In the genomic region with DNA sequence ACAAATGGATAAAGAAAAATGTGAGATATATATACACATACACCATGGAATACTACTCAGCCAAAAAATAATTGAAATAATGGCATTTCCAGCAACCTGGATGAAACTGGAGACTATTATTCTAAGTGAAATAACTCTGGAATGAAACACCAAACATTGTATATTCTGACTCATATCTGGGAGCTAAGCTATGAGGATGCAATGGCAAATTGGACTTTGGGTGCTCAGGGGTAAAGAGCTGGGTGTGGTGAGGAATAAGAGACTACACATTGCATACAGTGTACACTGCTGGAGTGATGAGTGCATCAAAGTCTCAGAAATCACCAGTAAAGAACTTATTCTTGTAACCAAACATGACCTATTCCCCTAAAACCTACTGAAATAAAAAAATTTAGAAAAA, we compare ENCODE assay signal across 17 cellular contexts.
DNase-seq lines count a peak whose midpoint lies in the region; ATAC-seq, FAIRE-seq and TF ChIP-seq lines count a peak whose summit lies in the region.
"Had no signal": no experiment of that assay in that cellular context is flagged by ENCODE, and none has a peak within 500 bp of the region (broad histone marks: within the 10 kb centered on the region; RNA-seq: fewer than 3 reads in every experiment).

No MANE protein-coding gene starts in this region.

- H3K4me1 ChIP-seq in RWPE2 (ENCODE audit: insufficient read depth, poor library complexity, severe bottlenecking) (no peaks in the 10 kb centered on the region), fibroblast of lung (ENCODE audit: control insufficient read depth, extremely low read depth, insufficient read depth, low read length) (no peaks in the 10 kb centered on the region)

- H3K4me2 ChIP-seq in fibroblast of lung (ENCODE audit: extremely low read depth, insufficient read depth, low read length): no peak overlapping the region

- ATAC-seq in RWPE2 (ENCODE audit: low read depth): peak; percentile 66
- no peak for ATAC-seq in GM21737 (IDR thresholded peaks at IDR 0.05; ENCODE audit: unreplicated experiment)
- no peak for ATAC-seq in left cardiac atrium
- ATAC-seq: GM12878 had no signal

- H3K4me3 ChIP-seq in RWPE2 (ENCODE audit: severe bottlenecking): no peak overlapping the region
- no peak overlapping the region for H3K4me3 ChIP-seq in fibroblast of lung (replicated peaks in 1 of 4; ENCODE audit: control extremely low read depth in 1 of 4, insufficient read depth in 1 of 4, low read depth in 3 of 4, low read length in 4 of 4)
- H3K4me3 ChIP-seq: GM12878 had no signal

- no peak for FAIRE-seq in frontal cortex (lab: Jason Lieb, UNC)
- FAIRE-seq: A204.1, GM12878, GM18507 had no signal

- no peak overlapping the region for H2AFZ ChIP-seq in fibroblast of lung (ENCODE audit: low read length)

- no peak for TF ChIP-seq CTCF in RWPE2 (IDR thresholded peaks at IDR 0.05; ENCODE audit: poor library complexity, severe bottlenecking)
- TF ChIP-seq CTCF in fibroblast of lung (conservative IDR thresholded peaks at IDR 0.05 in 1 of 2, IDR thresholded peaks at IDR 0.05 in 1 of 2; ENCODE audit: low read depth in 1 of 2, low read length in 2 of 2): no peak

- no peak overlapping the region for H3K9ac ChIP-seq in fibroblast of lung (ENCODE audit: insufficient read depth, low read length)

- H3K27me3 ChIP-seq in RWPE2 (ENCODE audit: insufficient read depth, poor library complexity, severe bottlenecking): no peaks in the 10 kb centered on the region
- H3K27me3 ChIP-seq in fibroblast of lung (ENCODE audit: control insufficient read depth, insufficient read depth, low read length): no peaks in the 10 kb centered on the region

- intact Hi-C loops in left cardiac atrium (cut with DNase I): no loop called here

- H3K79me2 ChIP-seq in fibroblast of lung (ENCODE audit: control insufficient read depth, insufficient read depth, low read length): no peaks in the 10 kb centered on the region

- H3K27ac ChIP-seq in RWPE2 (ENCODE audit: poor library complexity, severe bottlenecking) (no peak overlapping the region), fibroblast of lung (ENCODE audit: insufficient read depth, low read length) (no peak overlapping the region)

- H3K9me3 ChIP-seq in RWPE2 (ENCODE audit: severe bottlenecking) (no peaks in the 10 kb centered on the region), fibroblast of lung (ENCODE audit: control insufficient read depth, insufficient read depth, low read depth, low read length) (no peaks in the 10 kb centered on the region)

- no peaks in the 10 kb centered on the region for H4K20me1 ChIP-seq in fibroblast of lung (ENCODE audit: control insufficient read depth, extremely low read depth, insufficient read depth, low read length)

- H3K36me3 ChIP-seq in RWPE2 (ENCODE audit: low read depth) (no peaks in the 10 kb centered on the region), fibroblast of lung (ENCODE audit: control insufficient read depth, insufficient read depth, low read length) (no peaks in the 10 kb centered on the region)

- DNase-seq in HS-27A (ENCODE audit: low read depth): peak; percentile 43
- DNase-seq in RWPE2 (ENCODE audit: low spot score): no peak
- peak; percentile 10 to 36 for DNase-seq in fibroblast of lung (ENCODE audit: low read depth in 2 of 2)
- no peak for DNase-seq in hippocampal formation (lab: John Stamatoyannopoulos, UW)
- DNase-seq in left cardiac atrium: no peak
- no peak for DNase-seq in frontal cortex (ENCODE audit: low spot score in 2 of 2)
- DNase-seq: C1 segment of cervical spinal cord; Calu3; CD4-positive, alpha-beta T cell; DMS 273 treated with DMSO at 0.1 percent for 48 hours; GOT3; H9; IMR-90 had no signal

Comparison
In these comparisons a context has a peak if more than half of its experiments do, and no peak if none do; other contexts are left out.
1. DNase-seq: peak in HS-27A (single experiment) and fibroblast of lung (2 of 2); none in RWPE2 (single experiment), hippocampal formation (0 of 2), left cardiac atrium (single experiment) and frontal cortex (0 of 2).